Comparison of ENCODE assay signal across 16 cellular contexts in the genomic region with DNA sequence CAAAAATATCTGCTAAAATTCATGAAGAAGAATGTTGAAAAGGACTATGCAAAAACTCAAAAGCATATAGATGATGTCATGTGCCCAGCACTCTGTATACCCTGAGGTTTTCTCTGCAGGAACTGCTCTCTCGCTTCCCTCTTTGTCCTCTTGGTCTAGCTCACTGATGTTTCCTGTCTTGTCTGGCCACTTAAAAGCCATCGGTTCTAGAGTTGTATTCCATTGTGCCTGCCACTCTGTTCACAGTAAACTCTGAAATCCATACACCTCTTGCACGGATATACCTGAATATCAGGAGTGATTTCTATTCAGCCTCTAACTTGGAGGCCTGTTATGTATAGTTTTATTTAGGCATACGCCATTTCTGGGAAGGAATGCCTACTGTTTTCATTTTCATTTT.
DNase-seq lines count a peak whose midpoint lies in the region; ATAC-seq and TF ChIP-seq lines count a peak whose summit lies in the region.
"Had no signal": no experiment of that assay in that cellular context is flagged by ENCODE, and none has a peak within 500 bp of the region (broad histone marks: within the 10 kb centered on the region; RNA-seq: fewer than 3 reads in every experiment).

No MANE protein-coding gene starts in this region.

- no peak for TF ChIP-seq POLR2A in heart left ventricle (IDR thresholded peaks at IDR 0.05)
- no peak for TF ChIP-seq POLR2A in prostate gland (IDR thresholded peaks at IDR 0.05)

- intact Hi-C loops in heart left ventricle (cut with DNase I) (no loop called here), prostate gland (cut with DNase I) (no loop called here)

- WGBS in heart left ventricle, 4 donors: 61 to 69% (median 65%) methylated on average over 4 of the region's 4 CpGs
- WGBS in prostate gland: 82% methylated on average over 4 of the region's 4 CpGs

- ATAC-seq in GM19043 (IDR thresholded peaks at IDR 0.05; ENCODE audit: low read depth, unreplicated experiment) (peak; percentile 75), HG02763 (IDR thresholded peaks at IDR 0.05; ENCODE audit: unreplicated experiment) (peak; percentile 78), HG03565 (IDR thresholded peaks at IDR 0.05; ENCODE audit: unreplicated experiment) (peak; percentile 94), heart left ventricle (no peak)
- ATAC-seq: left lung had no signal

- peak overlapping the region; percentile 40 for H3K4me3 ChIP-seq in GM12865 (ENCODE audit: low read depth, low read length)
- H3K4me3 ChIP-seq in heart left ventricle: no peak overlapping the region
- no peak overlapping the region for H3K4me3 ChIP-seq in prostate gland
- H3K4me3 ChIP-seq: left lung, MG63, vagina had no signal

- peak; percentile 65 for DNase-seq in GM12865 (ENCODE audit: low read depth)
- no peak for DNase-seq in heart left ventricle
- DNase-seq in prostate gland (ENCODE audit: low spot score): no peak
- no peak for DNase-seq in DMS 273 (lab: John Stamatoyannopoulos, UW; ENCODE audit: unreplicated experiment)
- DNase-seq in NCI-H345 (lab: John Stamatoyannopoulos, UW): no peak
- DNase-seq: activated CD4-positive, CD25-positive, alpha-beta regulatory T cell; AML-193; endodermal cell; left lung; MG63; NCI-H748 treated with DMSO at 0.1 percent for 48 hours had no signal

- no peaks in the 10 kb centered on the region for H3K36me3 ChIP-seq in heart left ventricle
- H3K36me3 ChIP-seq in prostate gland: no peaks in the 10 kb centered on the region
- H3K36me3 ChIP-seq: left lung, MG63, vagina had no signal

- peaks cover 0 to 20% (median 6%) of the 10 kb centered on the region in 12 donors for H3K9me3 ChIP-seq in heart left ventricle
- H3K9me3 ChIP-seq in prostate gland: no peaks in the 10 kb centered on the region
- H3K9me3 ChIP-seq: MG63, vagina had no signal

- TF ChIP-seq CTCF in GM12865 (IDR thresholded peaks at IDR 0.05; ENCODE audit: insufficient read depth, low read depth, low read length, missing control alignments): no peak
- TF ChIP-seq CTCF in heart left ventricle (IDR thresholded peaks at IDR 0.05): no peak
- no peak for TF ChIP-seq CTCF in prostate gland (IDR thresholded peaks at IDR 0.05)

- H3K27me3 ChIP-seq in heart left ventricle (no peaks in the 10 kb centered on the region), prostate gland (replicated peaks; ENCODE audit: insufficient read depth) (no peaks in the 10 kb centered on the region)
- H3K27me3 ChIP-seq: left lung, MG63, vagina had no signal

- H3K4me1 ChIP-seq in heart left ventricle (no peaks in the 10 kb centered on the region), prostate gland (replicated peaks) (no peaks in the 10 kb centered on the region)
- H3K4me1 ChIP-seq: left lung, vagina had no signal

- H3K27ac ChIP-seq in heart left ventricle (no peak overlapping the region), prostate gland (no peak overlapping the region)
- H3K27ac ChIP-seq: HL-60, left lung, vagina had no signal

Comparison
In these comparisons a context has a peak if more than half of its experiments do, and no peak if none do; other contexts are left out.
1. ATAC-seq: peak in GM19043 (single experiment), HG02763 (single experiment) and HG03565 (single experiment); none in heart left ventricle (0 of 4).